In the genomic region with DNA sequence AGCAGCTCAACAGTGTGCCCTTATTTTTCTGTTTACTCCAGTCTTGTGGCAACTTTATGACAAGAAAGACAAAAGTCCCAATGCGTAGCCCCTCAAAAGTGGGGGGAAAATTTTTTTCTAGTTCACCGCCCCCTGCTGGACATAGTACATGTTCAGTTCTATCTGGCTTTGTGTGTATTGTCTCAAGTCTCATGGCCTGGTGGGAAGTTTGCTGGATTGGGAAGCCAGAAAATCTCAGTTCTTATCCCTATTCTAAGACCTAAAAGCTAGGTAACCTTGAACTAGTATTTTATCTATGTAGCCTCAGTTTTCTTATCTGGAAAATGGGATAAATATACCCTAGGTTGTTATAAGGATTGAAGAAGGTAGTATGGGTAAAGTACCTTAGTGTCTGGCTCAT, we compare ENCODE assay signal across 9 cellular contexts. TPM values are rescaled to one million over a fixed set of nuclear protein-coding genes. Genes with fewer than 3 reads are reported as not detected.
DNase-seq lines count a peak whose midpoint lies in the region; ATAC-seq and TF ChIP-seq lines count a peak whose summit lies in the region.
"Had no signal": no experiment of that assay in that cellular context is flagged by ENCODE, and none has a peak within 500 bp of the region (broad histone marks: within the 10 kb centered on the region; RNA-seq: fewer than 3 reads in every experiment).

No MANE protein-coding gene starts in this region.

- H3K9me3 Mint-ChIP-seq in activated T-cell treated with anti-CD3 and anti-CD28 coated beads, Interleukin-2, amount 50 U/mL, for 24 hours: no peaks in the 10 kb centered on the region

- no peaks in the 10 kb centered on the region for H3K27me3 Mint-ChIP-seq in activated T-cell treated with anti-CD3 and anti-CD28 coated beads, Interleukin-2, amount 50 U/mL, for 24 hours

- DNase-seq in activated T-cell treated with anti-CD3 and anti-CD28 coated beads for 1 hour (ENCODE audit: low read depth) (peak; percentile 30), T-helper 9 cell (peak; percentile 20), epithelial cell of proximal tubule (ENCODE audit: low read depth) (no peak), NCI-H2171 (lab: John Stamatoyannopoulos, UW) (no peak), D341Med (ENCODE audit: low spot score) (no peak)
- no peak for DNase-seq in activated T-cell treated with anti-CD3 and anti-CD28 coated beads, Interleukin-2, amount 50 U/mL, for 24 hours
- DNase-seq in stimulated activated naive CD4-positive, alpha-beta T cell (lab: John Stamatoyannopoulos, UW): peak in 4 of 6 experiments; percentile 9 to 46 (median 38)
- DNase-seq: foreskin melanocyte had no signal

- H3K36me3 Mint-ChIP-seq in activated T-cell treated with anti-CD3 and anti-CD28 coated beads, Interleukin-2, amount 50 U/mL, for 24 hours (ENCODE audit: low read depth): peaks cover 74% of the 10 kb centered on the region

- H3K4me1 Mint-ChIP-seq in activated T-cell treated with anti-CD3 and anti-CD28 coated beads, Interleukin-2, amount 50 U/mL, for 24 hours (ENCODE audit: low read depth): peaks cover 5% of the 10 kb centered on the region

- ATAC-seq in GM19035 (IDR thresholded peaks at IDR 0.05; ENCODE audit: unreplicated experiment): no peak

- TF ChIP-seq CTCF in epithelial cell of proximal tubule (conservative IDR thresholded peaks at IDR 0.05; ENCODE audit: low read depth, low read length): peak; percentile 68

- no peak overlapping the region for H3K4me3 ChIP-seq in epithelial cell of proximal tubule (ENCODE audit: low read depth, low read length)

- no peak overlapping the region for H3K27ac Mint-ChIP-seq in activated T-cell treated with anti-CD3 and anti-CD28 coated beads, Interleukin-2, amount 50 U/mL, for 24 hours

- H3K4me3 Mint-ChIP-seq in activated T-cell treated with anti-CD3 and anti-CD28 coated beads, Interleukin-2, amount 50 U/mL, for 24 hours: no peak overlapping the region

RNA-seq across cellular contexts. Expression of gene LDLRAP1, which starts 55.8 kb away (rescaled TPM):
- 6.1 and 14.0 TPM in 2 replicates for total RNA-seq in epithelial cell of proximal tubule

RNA-seq across cellular contexts. Expression of gene MACO1, which starts 56.9 kb away (rescaled TPM):
- total RNA-seq in epithelial cell of proximal tubule: 7.9 and 11.5 TPM in 2 replicates

Comparison
In these comparisons a context has a peak if more than half of its experiments do, and no peak if none do; other contexts are left out.
1. DNase-seq: peak in activated T-cell treated with anti-CD3 and anti-CD28 coated beads for 1 hour (single experiment), T-helper 9 cell (single experiment) and stimulated activated naive CD4-positive, alpha-beta T cell (4 of 6); none in activated T-cell treated with anti-CD3 and anti-CD28 coated beads, Interleukin-2, amount 50 U/mL, for 24 hours (single experiment), epithelial cell of proximal tubule (single experiment), NCI-H2171 (single experiment) and D341Med (single experiment).